In the genomic region with DNA sequence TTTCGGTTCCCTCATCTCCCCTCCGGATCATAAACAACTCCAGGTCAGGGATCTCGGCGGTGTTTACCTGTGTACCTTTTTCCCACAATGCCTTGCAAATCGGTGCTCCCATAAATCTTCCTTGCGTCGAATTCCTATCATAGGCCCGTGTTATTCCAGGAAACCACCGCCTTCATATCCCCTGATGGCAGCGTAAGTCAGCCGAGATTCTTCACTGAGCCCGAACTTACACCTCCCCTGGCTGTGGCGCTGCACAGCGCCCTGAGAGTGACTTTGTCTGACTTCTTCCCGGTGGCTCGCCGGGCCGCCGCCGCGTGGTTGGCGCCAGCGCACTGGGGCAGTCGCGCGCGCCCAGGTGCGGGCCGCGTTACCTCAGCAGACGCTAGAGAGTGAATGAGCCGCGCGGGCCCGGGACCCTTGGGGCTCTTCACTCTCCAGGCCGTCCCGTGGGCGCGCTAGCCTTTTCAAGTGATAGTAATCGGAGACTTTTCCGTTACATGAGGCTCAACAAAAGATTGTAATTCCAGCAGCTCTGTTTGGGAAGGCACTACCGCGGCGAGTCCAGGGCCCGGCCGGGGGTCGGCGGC, we compare ENCODE assay signal across 9 cellular contexts.
A peak's percentile ranks its signal among the peaks of the same experiment; 100 is the strongest.
DNase-seq lines count a peak whose midpoint lies in the region; ATAC-seq and TF ChIP-seq lines count a peak whose summit lies in the region.
"Had no signal": no experiment of that assay in that cellular context is flagged by ENCODE, and none has a peak within 500 bp of the region (broad histone marks: within the 10 kb centered on the region; RNA-seq: fewer than 3 reads in every experiment).

No MANE protein-coding gene starts in this region.

- DNase-seq in NCI-H2081 (lab: John Stamatoyannopoulos, UW) (peak; percentile 72 to 79), NCI-H2081 treated with DMSO at 0.1 percent for 48 hours (lab: John Stamatoyannopoulos, UW) (no peak), NCI-H226 (peak; percentile 60), endodermal cell (peak; percentile 92), mucosa of gallbladder (ENCODE audit: low spot score) (peak; percentile 69)
- DNase-seq in activated CD8-positive, alpha-beta T cell treated with anti-CD3 and anti-CD28 coated beads, Interleukin-2, amount 10 ng/mL, durations not matched to agents 7 days and 5 days: peak; percentile 73
- peak; percentile 55 for DNase-seq in stimulated activated naive CD4-positive, alpha-beta T cell treated with Interleukin-2 at 50 U/mL for 16 hours (lab: John Stamatoyannopoulos, UW)

- no peaks in the 10 kb centered on the region for H3K27me3 Mint-ChIP-seq in activated CD8-positive, alpha-beta T cell treated with anti-CD3 and anti-CD28 coated beads, Interleukin-2, amount 10 ng/mL, durations not matched to agents 7 days and 5 days (ENCODE audit: low read depth)
- no peaks in the 10 kb centered on the region for H3K27me3 Mint-ChIP-seq in endodermal cell (ENCODE audit: insufficient read depth)

- peak overlapping the region; percentile 81 for H3K27ac Mint-ChIP-seq in activated CD8-positive, alpha-beta T cell treated with anti-CD3 and anti-CD28 coated beads, Interleukin-2, amount 10 ng/mL, durations not matched to agents 7 days and 5 days
- H3K27ac Mint-ChIP-seq in endodermal cell: peak overlapping the region; percentile 98

- H3K4me1 Mint-ChIP-seq in activated CD8-positive, alpha-beta T cell treated with anti-CD3 and anti-CD28 coated beads, Interleukin-2, amount 10 ng/mL, durations not matched to agents 7 days and 5 days (ENCODE audit: low read depth): peaks cover 40% of the 10 kb centered on the region
- H3K4me1 Mint-ChIP-seq in endodermal cell: peaks cover 40% of the 10 kb centered on the region

- no peaks in the 10 kb centered on the region for H3K36me3 ChIP-seq in endodermal cell (ENCODE audit: control insufficient read depth, insufficient read depth, low read length)

- no peaks in the 10 kb centered on the region for H3K27me3 ChIP-seq in endodermal cell (ENCODE audit: control insufficient read depth, insufficient read depth, low read length, poor library complexity, severe bottlenecking)

- H3K27ac ChIP-seq in endodermal cell (ENCODE audit: low read depth, low read length): peak overlapping the region; percentile 86
- H3K27ac ChIP-seq: C4-2B had no signal

- H3K4me1 ChIP-seq in endodermal cell (ENCODE audit: control insufficient read depth, insufficient read depth, low read length): peaks cover 4% of the 10 kb centered on the region

- peak; percentile 23 for TF ChIP-seq CTCF in endodermal cell (conservative IDR thresholded peaks at IDR 0.05)

- CTCF ChIA-PET in activated CD8-positive, alpha-beta T cell treated with anti-CD3 and anti-CD28 coated beads, Interleukin-2, amount 10 ng/mL, durations not matched to agents 7 days and 5 days (lab: Charles Lee): interaction anchor here (0.8 to 8.3 kb wide), 13 partner anchors 10 to 147 kb away, joined by 3 to 116 read pairs (median 15); no protein-coding TSS in a partner anchor

- 2 to 5% methylated on average over 26 to 48 of the region's 48 CpGs for WGBS in endodermal cell (ENCODE audit: insufficient coverage in 1 of 2, insufficient read length in 1 of 2), 2 experiments

- H3K9ac ChIP-seq in endodermal cell (ENCODE audit: extremely low read depth, low read length, poor library complexity, severe bottlenecking): peak overlapping the region; percentile 96

- H3K9me3 ChIP-seq in endodermal cell (ENCODE audit: control insufficient read depth, low read length): no peaks in the 10 kb centered on the region

- H3K36me3 Mint-ChIP-seq in activated CD8-positive, alpha-beta T cell treated with anti-CD3 and anti-CD28 coated beads, Interleukin-2, amount 10 ng/mL, durations not matched to agents 7 days and 5 days (ENCODE audit: low read depth): peaks cover 33% of the 10 kb centered on the region
- H3K36me3 Mint-ChIP-seq in endodermal cell (ENCODE audit: low read depth): no peaks in the 10 kb centered on the region

- POLR2A ChIA-PET in activated CD8-positive, alpha-beta T cell treated with anti-CD3 and anti-CD28 coated beads, Interleukin-2, amount 10 ng/mL, durations not matched to agents 7 days and 5 days (lab: Charles Lee): interaction anchor here (1.0 to 7.8 kb wide), 9 partner anchors 9 to 107 kb away, joined by 3 to 258 read pairs (median 16); no protein-coding TSS in a partner anchor

- no peaks in the 10 kb centered on the region for H3K9me3 Mint-ChIP-seq in activated CD8-positive, alpha-beta T cell treated with anti-CD3 and anti-CD28 coated beads, Interleukin-2, amount 10 ng/mL, durations not matched to agents 7 days and 5 days (ENCODE audit: insufficient read depth)
- no peaks in the 10 kb centered on the region for H3K9me3 Mint-ChIP-seq in endodermal cell

- H3K4me3 Mint-ChIP-seq in activated CD8-positive, alpha-beta T cell treated with anti-CD3 and anti-CD28 coated beads, Interleukin-2, amount 10 ng/mL, durations not matched to agents 7 days and 5 days: peak overlapping the region; percentile 75
- peak overlapping the region; percentile 98 for H3K4me3 Mint-ChIP-seq in endodermal cell

- H3K4me3 ChIP-seq in endodermal cell (ENCODE audit: low read length): peak overlapping the region; percentile 99

- ATAC-seq in HG02981 (IDR thresholded peaks at IDR 0.05; ENCODE audit: unreplicated experiment): peak; percentile 39
- peak; percentile 68 for ATAC-seq in activated CD8-positive, alpha-beta T cell treated with anti-CD3 and anti-CD28 coated beads, Interleukin-2, amount 10 ng/mL, durations not matched to agents 7 days and 5 days
